ENCODE assay signal across 19 cellular contexts in genomic region chr16:85678016-85678415, GRCh38. TPM values are rescaled to one million over a fixed set of nuclear protein-coding genes. Genes with fewer than 3 reads are reported as not detected.
DNase-seq lines count a peak whose midpoint lies in the region; ATAC-seq and TF ChIP-seq lines count a peak whose summit lies in the region.
"Had no signal": no experiment of that assay in that cellular context is flagged by ENCODE, and none has a peak within 500 bp of the region (broad histone marks: within the 10 kb centered on the region; RNA-seq: fewer than 3 reads in every experiment).

No MANE protein-coding gene starts in this region.

- H3K23ac ChIP-seq in H9 (ENCODE audit: insufficient read length, low read depth, low read length): no peak overlapping the region

- H3K4me1 ChIP-seq in Caco-2 (peaks cover 11% of the 10 kb centered on the region; the same call in 1 of the 2 replicates), H9 (ENCODE audit: insufficient read depth, low read length) (no peaks in the 10 kb centered on the region), osteoblast (ENCODE audit: insufficient read depth, low read length) (peaks cover 15% of the 10 kb centered on the region)
- H3K4me1 ChIP-seq: SJSA1 had no signal

- no peak overlapping the region for H4K91ac ChIP-seq in H9 (ENCODE audit: insufficient read length, low read depth, low read length)

- H3K79me2 ChIP-seq in H9 (ENCODE audit: insufficient read depth, low read length): no peaks in the 10 kb centered on the region
- H3K79me2 ChIP-seq in osteoblast (ENCODE audit: insufficient read depth, low read length): no peaks in the 10 kb centered on the region

- H3K56ac ChIP-seq in H9 (ENCODE audit: insufficient read length, low read depth, low read length): no peak overlapping the region

- no peak overlapping the region for H2BK15ac ChIP-seq in H9 (ENCODE audit: low read depth, low read length)

- no peak overlapping the region for H2AK5ac ChIP-seq in H9 (ENCODE audit: insufficient read length, low read length)

- ATAC-seq in HG02973 (IDR thresholded peaks at IDR 0.05; ENCODE audit: unreplicated experiment) (no peak), GM18505 (IDR thresholded peaks at IDR 0.05; ENCODE audit: unreplicated experiment) (no peak)
- ATAC-seq: HepG2, K562 had no signal

- H4K20me1 ChIP-seq in H9 (ENCODE audit: control insufficient read depth, insufficient read depth, insufficient read length) (no peaks in the 10 kb centered on the region), osteoblast (ENCODE audit: insufficient read depth, low read length) (peaks cover 17% of the 10 kb centered on the region)

- no peak overlapping the region for H3K9ac ChIP-seq in H9 (ENCODE audit: extremely low read depth, insufficient read length, low read length)
- H3K9ac ChIP-seq: BLaER1 had no signal

- no peak overlapping the region for H2BK20ac ChIP-seq in H9 (ENCODE audit: low read depth, low read length, poor library complexity, severe bottlenecking)

- H3K9me3 Mint-ChIP-seq in Caco-2 (ENCODE audit: unreplicated experiment): no peaks in the 10 kb centered on the region
- H3K9me3 Mint-ChIP-seq in H9: no peaks in the 10 kb centered on the region
- no peaks in the 10 kb centered on the region for H3K9me3 Mint-ChIP-seq in brain
- H3K9me3 Mint-ChIP-seq: CD4-positive, alpha-beta T cell had no signal

- peaks cover 83% of the 10 kb centered on the region for H3K36me3 Mint-ChIP-seq in Caco-2 (ENCODE audit: insufficient read depth, unreplicated experiment)
- peaks cover 25 to 88% (median 68%) of the 10 kb centered on the region in 3 experiments; a peak in 6 of 7 replicates for H3K36me3 Mint-ChIP-seq in H9 (ENCODE audit: insufficient read depth in 1 of 3, low read depth in 3 of 3)
- peaks cover 50% of the 10 kb centered on the region for H3K36me3 Mint-ChIP-seq in brain

- no CpG with 5 or more reads among the region's 8 CpGs for WGBS in H9 (ENCODE audit: extremely low coverage, insufficient read length, low lambda C conversion rate)

- BruUV-seq in Caco-2 (replicated peaks; lab: Mats Ljungman, UMichigan): TSS peak; percentile 61

- H3K9me3 ChIP-seq in Caco-2: no peaks in the 10 kb centered on the region
- H3K9me3 ChIP-seq in H9 (ENCODE audit: control insufficient read depth, low read depth, low read length): no peaks in the 10 kb centered on the region
- no peaks in the 10 kb centered on the region for H3K9me3 ChIP-seq in osteoblast (ENCODE audit: low read depth, low read length)
- H3K9me3 ChIP-seq: BLaER1, Peyer's patch, SJSA1 had no signal

- H3K27ac Mint-ChIP-seq in Caco-2 (ENCODE audit: unreplicated experiment) (no peak overlapping the region), H9 (peak overlapping the region in 2 of 3 experiments; percentile 34 to 54; a peak in 2 of 7 replicates), brain (peak overlapping the region in 3 of 5 experiments; percentile 28 to 72 (median 64))
- H3K27ac Mint-ChIP-seq: CD4-positive, alpha-beta T cell had no signal

- no peak overlapping the region for H2BK120ac ChIP-seq in H9 (ENCODE audit: low read depth, low read length, poor library complexity, severe bottlenecking)

- no peak overlapping the region for H2BK12ac ChIP-seq in H9 (ENCODE audit: insufficient read length, low read depth, low read length)

- H4K5ac ChIP-seq in H9 (ENCODE audit: insufficient read length, low read depth, low read length): no peak overlapping the region

- H3K36me3 ChIP-seq in Caco-2 (ENCODE audit: control insufficient read depth, insufficient read depth, low read length) (peaks cover 17% of the 10 kb centered on the region), osteoblast (ENCODE audit: insufficient read depth, low read length) (peaks cover 45% of the 10 kb centered on the region)

- H3K4me1 Mint-ChIP-seq in Caco-2 (ENCODE audit: low read depth, unreplicated experiment) (peaks cover 23% of the 10 kb centered on the region), H9 (no peaks in the 10 kb centered on the region), brain (peaks cover 34% of the 10 kb centered on the region)

- POLR2A ChIA-PET in Caco-2 (lab: Charles Lee): no interaction called here

- no peak overlapping the region for H3K18ac ChIP-seq in H9 (ENCODE audit: insufficient read length, low read depth, low read length)

- H3K27me3 Mint-ChIP-seq in Caco-2 (ENCODE audit: insufficient read depth, unreplicated experiment): no peaks in the 10 kb centered on the region
- no peaks in the 10 kb centered on the region; the same call in 1 of the 2 replicates for H3K27me3 Mint-ChIP-seq in H9 (ENCODE audit: low read depth)
- H3K27me3 Mint-ChIP-seq in brain: peaks cover 4% of the 10 kb centered on the region
- H3K27me3 Mint-ChIP-seq: CD4-positive, alpha-beta T cell had no signal

- H2AFZ ChIP-seq in H9 (ENCODE audit: low read length): no peak overlapping the region
- H2AFZ ChIP-seq in osteoblast (ENCODE audit: low read length): no peak overlapping the region

- TF ChIP-seq CTCF in Caco-2 (IDR thresholded peaks at IDR 0.05; ENCODE audit: insufficient read depth in 1 of 2, low read depth in 1 of 2, low read length in 1 of 2, severe bottlenecking in 1 of 2, unreplicated experiment in 1 of 2): no peak
- TF ChIP-seq CTCF in H9 (conservative IDR thresholded peaks at IDR 0.05): no peak
- no peak for TF ChIP-seq CTCF in brain (conservative IDR thresholded peaks at IDR 0.05)
- no peak for TF ChIP-seq CTCF in osteoblast (IDR thresholded peaks at IDR 0.05; ENCODE audit: extremely low read depth, low read depth, low read length)

- H2BK5ac ChIP-seq in H9 (ENCODE audit: insufficient read length, low read length): no peak overlapping the region

- H3K4me2 ChIP-seq in H9 (ENCODE audit: insufficient read depth, insufficient read length, low read length) (no peak overlapping the region), osteoblast (ENCODE audit: insufficient read depth, low read length) (no peak overlapping the region)
- H3K4me2 ChIP-seq: BLaER1 had no signal

- DNase-seq in Caco-2 (no peak), H9 (no peak), osteoblast (ENCODE audit: insufficient read length, low spot score, missing footprints) (peak; percentile 18), HUDEP-2 (lab: John Stamatoyannopoulos, UW; ENCODE audit: unreplicated experiment in 76 of 76) (no peak)
- DNase-seq: ACHN; CD4-positive, alpha-beta T cell; NCI-H1092; NCI-H1436; NCI-H1930; NCI-H69; NK-92 treated with Interleukin-12 subunit alpha and Interleukin-12 subunit beta, amount 100 ng/mL, for 24 hours; Peyer's patch had no signal

- no peak overlapping the region for H4K8ac ChIP-seq in H9 (replicated peaks; ENCODE audit: insufficient read length, low read depth, low read length)

- CTCF ChIA-PET in Caco-2 (lab: Charles Lee): interaction anchor here (1.3 to 1.8 kb wide), 2 partner anchors 40 to 82 kb away, joined by 4 to 6 read pairs; no protein-coding TSS in a partner anchor

- no peak overlapping the region for H3K4ac ChIP-seq in H9 (ENCODE audit: low read depth, low read length)

- H3K27me3 ChIP-seq in Caco-2 (replicated peaks; ENCODE audit: control insufficient read depth, insufficient read depth, low read length) (no peaks in the 10 kb centered on the region), H9 (ENCODE audit: insufficient read depth, low read length) (no peaks in the 10 kb centered on the region), osteoblast (ENCODE audit: insufficient read depth, low read length) (no peaks in the 10 kb centered on the region)
- H3K27me3 ChIP-seq: BLaER1, Peyer's patch, SJSA1 had no signal

- H3K79me1 ChIP-seq in H9 (ENCODE audit: insufficient read depth, low read depth, low read length, poor library complexity, severe bottlenecking): no peaks in the 10 kb centered on the region

- no peaks in the 10 kb centered on the region for H3K23me2 ChIP-seq in H9 (ENCODE audit: insufficient read length, low read depth, low read length, poor library complexity, severe bottlenecking)

- H3T11ph ChIP-seq in H9 (ENCODE audit: low read length): no peak overlapping the region

- no peak overlapping the region for H3K4me3 ChIP-seq in Caco-2 (ENCODE audit: low read depth, low read length)
- no peak overlapping the region for H3K4me3 ChIP-seq in osteoblast (ENCODE audit: insufficient read depth, low read length)
- H3K4me3 ChIP-seq: BLaER1, K562, Peyer's patch, SJSA1 had no signal

- no peak overlapping the region for H3K27ac ChIP-seq in H9 (ENCODE audit: insufficient read length, low read depth, low read length)
- H3K27ac ChIP-seq in osteoblast (ENCODE audit: low read depth, low read length): no peak overlapping the region
- H3K27ac ChIP-seq: BLaER1, SJSA1 had no signal

- TF ChIP-seq POLR2A in GM18505 (IDR thresholded peaks at IDR 0.05; ENCODE audit: borderline replicate concordance, extremely low read depth, insufficient read depth, insufficient read length): no peak

- intact Hi-C loops in Caco-2 (cut with micrococcal nuclease; ENCODE audit: unreplicated experiment): no loop called here

- no peak overlapping the region for H3K14ac ChIP-seq in H9 (ENCODE audit: insufficient read depth, low read length)

- H3K4me3 Mint-ChIP-seq in Caco-2 (ENCODE audit: unreplicated experiment) (no peak overlapping the region), H9 (no peak overlapping the region), brain (no peak overlapping the region)
- H3K4me3 Mint-ChIP-seq: CD4-positive, alpha-beta T cell had no signal

RNA-seq across cellular contexts. Expression of gene GINS2, which starts 10.7 kb away (rescaled TPM):
- 52.5 and 62.9 TPM in 2 replicates for total RNA-seq in Caco-2 (2022)
- 52.7 and 53.2 TPM in 2 replicates for total RNA-seq in H9 (2021)
- 38.2 TPM for polyA plus RNA-seq in brain (ENCODE audit: insufficient read depth, low read depth, low replicate concordance)
- total RNA-seq in osteoblast: 1.2 and 1.8 TPM in 2 replicates

Comparison
In these comparisons a context has a peak if more than half of its experiments do, and no peak if none do; other contexts are left out.
1. RNA of gene GINS2, which starts 10.7 kb away (total RNA-seq): 52.5 to 62.9 TPM in Caco-2 and 52.7 to 53.2 TPM in H9; 1.2 to 1.8 TPM in osteoblast; every median in the first group is over 10 times any median in the second.